ENCODE assay signal across 1 cellular context in genomic region chr20:10429443-10429981, GRCh38.
TF ChIP-seq lines count a peak whose summit lies in the region.

No MANE protein-coding gene starts in this region.

TF ChIP-seq in HepG2, 621 proteins besides CTCF, POLR2A, EP300 and RAD21 (continued from another document and continues in another):
- peak; percentile 57; the same call in 1 of the 2 replicates for TF ChIP-seq ZNF605 (CRISPR knock-in tag; IDR thresholded peaks at IDR 0.05)
- TF ChIP-seq DPF2 (CRISPR knock-in tag; IDR thresholded peaks at IDR 0.05; ENCODE audit: borderline replicate concordance, low read depth): 0 out of 2 replicates have a peak, but pooled peaks have one; percentile 55
- TF ChIP-seq MAFK (conservative IDR thresholded peaks at IDR 0.05 in 1 of 2, IDR thresholded peaks at IDR 0.05 in 1 of 2; ENCODE audit: low read length in 2 of 2): peak in 1 of 2 experiments; percentile 21; a peak in 1 of 4 replicates
- TF ChIP-seq, protein P1, sequence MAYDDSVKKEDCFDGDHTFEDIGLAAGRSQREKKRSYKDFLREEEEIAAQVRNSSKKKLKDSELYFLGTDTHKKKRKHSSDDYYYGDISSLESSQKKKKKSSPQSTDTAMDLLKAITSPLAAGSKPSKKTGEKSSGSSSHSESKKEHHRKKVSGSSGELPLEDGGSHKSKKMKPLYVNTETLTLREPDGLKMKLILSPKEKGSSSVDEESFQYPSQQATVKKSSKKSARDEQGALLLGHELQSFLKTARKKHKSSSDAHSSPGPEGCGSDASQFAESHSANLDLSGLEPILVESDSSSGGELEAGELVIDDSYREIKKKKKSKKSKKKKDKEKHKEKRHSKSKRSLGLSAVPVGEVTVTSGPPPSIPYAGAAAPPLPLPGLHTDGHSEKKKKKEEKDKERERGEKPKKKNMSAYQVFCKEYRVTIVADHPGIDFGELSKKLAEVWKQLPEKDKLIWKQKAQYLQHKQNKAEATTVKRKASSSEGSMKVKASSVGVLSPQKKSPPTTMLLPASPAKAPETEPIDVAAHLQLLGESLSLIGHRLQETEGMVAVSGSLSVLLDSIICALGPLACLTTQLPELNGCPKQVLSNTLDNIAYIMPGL (CRISPR knock-in tag; IDR thresholded peaks at IDR 0.05; ENCODE audit: borderline replicate concordance in 1 of 2, low read depth in 1 of 2): peak in 1 of 2 experiments; percentile 66; a peak in 1 of 4 replicates
- peak; percentile 48; the same call in 1 of the 2 replicates for TF ChIP-seq ZNF710 (CRISPR knock-in tag; IDR thresholded peaks at IDR 0.05; ENCODE audit: borderline replicate concordance)
- no peak for TF ChIP-seq MYC (CRISPR knock-in tag; IDR thresholded peaks at IDR 0.05; ENCODE audit: borderline replicate concordance)
- TF ChIP-seq ARID5B (CRISPR knock-in tag; IDR thresholded peaks at IDR 0.05): peak; percentile 94
- TF ChIP-seq, protein P2, sequence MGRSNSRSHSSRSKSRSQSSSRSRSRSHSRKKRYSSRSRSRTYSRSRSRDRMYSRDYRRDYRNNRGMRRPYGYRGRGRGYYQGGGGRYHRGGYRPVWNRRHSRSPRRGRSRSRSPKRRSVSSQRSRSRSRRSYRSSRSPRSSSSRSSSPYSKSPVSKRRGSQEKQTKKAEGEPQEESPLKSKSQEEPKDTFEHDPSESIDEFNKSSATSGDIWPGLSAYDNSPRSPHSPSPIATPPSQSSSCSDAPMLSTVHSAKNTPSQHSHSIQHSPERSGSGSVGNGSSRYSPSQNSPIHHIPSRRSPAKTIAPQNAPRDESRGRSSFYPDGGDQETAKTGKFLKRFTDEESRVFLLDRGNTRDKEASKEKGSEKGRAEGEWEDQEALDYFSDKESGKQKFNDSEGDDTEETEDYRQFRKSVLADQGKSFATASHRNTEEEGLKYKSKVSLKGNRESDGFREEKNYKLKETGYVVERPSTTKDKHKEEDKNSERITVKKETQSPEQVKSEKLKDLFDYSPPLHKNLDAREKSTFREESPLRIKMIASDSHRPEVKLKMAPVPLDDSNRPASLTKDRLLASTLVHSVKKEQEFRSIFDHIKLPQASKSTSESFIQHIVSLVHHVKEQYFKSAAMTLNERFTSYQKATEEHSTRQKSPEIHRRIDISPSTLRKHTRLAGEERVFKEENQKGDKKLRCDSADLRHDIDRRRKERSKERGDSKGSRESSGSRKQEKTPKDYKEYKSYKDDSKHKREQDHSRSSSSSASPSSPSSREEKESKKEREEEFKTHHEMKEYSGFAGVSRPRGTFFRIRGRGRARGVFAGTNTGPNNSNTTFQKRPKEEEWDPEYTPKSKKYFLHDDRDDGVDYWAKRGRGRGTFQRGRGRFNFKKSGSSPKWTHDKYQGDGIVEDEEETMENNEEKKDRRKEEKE (IDR thresholded peaks at IDR 0.05): no peak
- TF ChIP-seq ELF3 (CRISPR knock-in tag; IDR thresholded peaks at IDR 0.05): peak; percentile 59; the same call in 1 of the 2 replicates
- no peak for TF ChIP-seq GLI4 (CRISPR knock-in tag; IDR thresholded peaks at IDR 0.05; ENCODE audit: borderline replicate concordance)
- peak; percentile 73; the same call in 1 of the 2 replicates for TF ChIP-seq ESRRA (CRISPR knock-in tag; IDR thresholded peaks at IDR 0.05; ENCODE audit: low read depth)
- no peak for TF ChIP-seq ZNF30 (CRISPR knock-in tag; IDR thresholded peaks at IDR 0.05)
- no peak for TF ChIP-seq KIAA2018 (CRISPR knock-in tag; IDR thresholded peaks at IDR 0.05; ENCODE audit: borderline replicate concordance)
- TF ChIP-seq RCOR2 (CRISPR knock-in tag; IDR thresholded peaks at IDR 0.05): peak; percentile 89
- TF ChIP-seq SP4 (CRISPR knock-in tag; IDR thresholded peaks at IDR 0.05): no peak
- TF ChIP-seq ZNF256 (CRISPR knock-in tag; conservative IDR thresholded peaks at IDR 0.05): no peak
- TF ChIP-seq BHLHE40 (IDR thresholded peaks at IDR 0.05; ENCODE audit: low read length): peak; percentile 71
- TF ChIP-seq ZFP82 (CRISPR knock-in tag; IDR thresholded peaks at IDR 0.05; ENCODE audit: borderline replicate concordance): no peak
- no peak for TF ChIP-seq ZNF230 (CRISPR knock-in tag; IDR thresholded peaks at IDR 0.05)
- TF ChIP-seq MAX (IDR thresholded peaks at IDR 0.05): peak; percentile 74
- peak; percentile 40; the same call in 1 of the 2 replicates for TF ChIP-seq POLR2AphosphoS5 (IDR thresholded peaks at IDR 0.05; ENCODE audit: low read depth, low read length)
- TF ChIP-seq MEIS2 (CRISPR knock-in tag; IDR thresholded peaks at IDR 0.05): no peak
- peak; percentile 94 for TF ChIP-seq POGZ (CRISPR knock-in tag; IDR thresholded peaks at IDR 0.05)
- no peak for TF ChIP-seq ZFP91 (CRISPR knock-in tag; IDR thresholded peaks at IDR 0.05; ENCODE audit: borderline replicate concordance)
- TF ChIP-seq ZNF205 (CRISPR knock-in tag; IDR thresholded peaks at IDR 0.05): peak; percentile 75; the same call in 1 of the 2 replicates
- peak; percentile 90 for TF ChIP-seq ZMYM2 (CRISPR knock-in tag; IDR thresholded peaks at IDR 0.05)
- no peak for TF ChIP-seq NFIB (CRISPR knock-in tag; IDR thresholded peaks at IDR 0.05; ENCODE audit: borderline replicate concordance)
- TF ChIP-seq, protein P3, sequence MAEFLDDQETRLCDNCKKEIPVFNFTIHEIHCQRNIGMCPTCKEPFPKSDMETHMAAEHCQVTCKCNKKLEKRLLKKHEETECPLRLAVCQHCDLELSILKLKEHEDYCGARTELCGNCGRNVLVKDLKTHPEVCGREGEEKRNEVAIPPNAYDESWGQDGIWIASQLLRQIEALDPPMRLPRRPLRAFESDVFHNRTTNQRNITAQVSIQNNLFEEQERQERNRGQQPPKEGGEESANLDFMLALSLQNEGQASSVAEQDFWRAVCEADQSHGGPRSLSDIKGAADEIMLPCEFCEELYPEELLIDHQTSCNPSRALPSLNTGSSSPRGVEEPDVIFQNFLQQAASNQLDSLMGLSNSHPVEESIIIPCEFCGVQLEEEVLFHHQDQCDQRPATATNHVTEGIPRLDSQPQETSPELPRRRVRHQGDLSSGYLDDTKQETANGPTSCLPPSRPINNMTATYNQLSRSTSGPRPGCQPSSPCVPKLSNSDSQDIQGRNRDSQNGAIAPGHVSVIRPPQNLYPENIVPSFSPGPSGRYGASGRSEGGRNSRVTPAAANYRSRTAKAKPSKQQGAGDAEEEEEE (CRISPR knock-in tag; IDR thresholded peaks at IDR 0.05; ENCODE audit: borderline replicate concordance): no peak
- no peak for TF ChIP-seq ATM (IDR thresholded peaks at IDR 0.05; ENCODE audit: borderline replicate concordance)
- TF ChIP-seq, protein P4, sequence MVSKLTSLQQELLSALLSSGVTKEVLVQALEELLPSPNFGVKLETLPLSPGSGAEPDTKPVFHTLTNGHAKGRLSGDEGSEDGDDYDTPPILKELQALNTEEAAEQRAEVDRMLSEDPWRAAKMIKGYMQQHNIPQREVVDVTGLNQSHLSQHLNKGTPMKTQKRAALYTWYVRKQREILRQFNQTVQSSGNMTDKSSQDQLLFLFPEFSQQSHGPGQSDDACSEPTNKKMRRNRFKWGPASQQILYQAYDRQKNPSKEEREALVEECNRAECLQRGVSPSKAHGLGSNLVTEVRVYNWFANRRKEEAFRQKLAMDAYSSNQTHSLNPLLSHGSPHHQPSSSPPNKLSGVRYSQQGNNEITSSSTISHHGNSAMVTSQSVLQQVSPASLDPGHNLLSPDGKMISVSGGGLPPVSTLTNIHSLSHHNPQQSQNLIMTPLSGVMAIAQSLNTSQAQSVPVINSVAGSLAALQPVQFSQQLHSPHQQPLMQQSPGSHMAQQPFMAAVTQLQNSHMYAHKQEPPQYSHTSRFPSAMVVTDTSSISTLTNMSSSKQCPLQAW (CRISPR knock-in tag; IDR thresholded peaks at IDR 0.05): peak; percentile 71; the same call in 1 of the 2 replicates
